In genomic region chr3:104521606-104522336, GRCh38 we compare ENCODE assay signal across 9 cellular contexts.
DNase-seq lines count a peak whose midpoint lies in the region; ATAC-seq and TF ChIP-seq lines count a peak whose summit lies in the region.
"Had no signal": no experiment of that assay in that cellular context is flagged by ENCODE, and none has a peak within 500 bp of the region (broad histone marks: within the 10 kb centered on the region; RNA-seq: fewer than 3 reads in every experiment).

No MANE protein-coding gene starts in this region.

- ATAC-seq in GM18867 (IDR thresholded peaks at IDR 0.05; ENCODE audit: unreplicated experiment) (peak; percentile 54), HG02588 (IDR thresholded peaks at IDR 0.05; ENCODE audit: unreplicated experiment) (peak; percentile 55), HG03571 (IDR thresholded peaks at IDR 0.05; ENCODE audit: unreplicated experiment) (peak; percentile 64), memory B cell (ENCODE audit: low read depth) (peak; percentile 65), omental fat pad (ENCODE audit: low FRiP score) (no peak)

- 64 to 74% methylated on average over 7 of the region's 7 CpGs for WGBS in sigmoid colon, 2 donors

- peaks cover 45% of the 10 kb centered on the region for H3K4me1 Mint-ChIP-seq in memory B cell

- peak overlapping the region; percentile 94 for H3K27ac Mint-ChIP-seq in memory B cell

- H3K27ac ChIP-seq in sigmoid colon (no peak overlapping the region), coronary artery (peak overlapping the region in 1 of 2 donors; percentile 11)
- H3K27ac ChIP-seq: neutrophil had no signal

- H3K27me3 Mint-ChIP-seq in memory B cell, result no peaks in the 10 kb centered on the region

- H3K36me3 ChIP-seq in sigmoid colon, result no peaks in the 10 kb centered on the region
- H3K36me3 ChIP-seq: neutrophil had no signal

- no peaks in the 10 kb centered on the region for H3K4me1 ChIP-seq in sigmoid colon

- TF ChIP-seq EP300 in sigmoid colon (IDR thresholded peaks at IDR 0.05), result no peak

- no peaks in the 10 kb centered on the region for H3K27me3 ChIP-seq in sigmoid colon
- H3K27me3 ChIP-seq: neutrophil had no signal

- TF ChIP-seq POLR2A in sigmoid colon (IDR thresholded peaks at IDR 0.05), result no peak

- peaks cover 6% of the 10 kb centered on the region for H3K36me3 Mint-ChIP-seq in memory B cell

- H3K4me3 ChIP-seq in sigmoid colon (no peak overlapping the region), coronary artery (no peak overlapping the region)

- H3K9me3 Mint-ChIP-seq in memory B cell, result peaks cover 3% of the 10 kb centered on the region

- intact Hi-C loops in sigmoid colon (cut with DNase I), result no loop called here

- peak overlapping the region; percentile 81 for H3K4me3 Mint-ChIP-seq in memory B cell

- no peaks in the 10 kb centered on the region for H3K9me3 ChIP-seq in sigmoid colon
- H3K9me3 ChIP-seq: neutrophil had no signal

- TF ChIP-seq CTCF in omental fat pad (IDR thresholded peaks at IDR 0.05), result no peak
- TF ChIP-seq CTCF in sigmoid colon (IDR thresholded peaks at IDR 0.05), result no peak
- no peak for TF ChIP-seq CTCF in coronary artery (IDR thresholded peaks at IDR 0.05)

- DNase-seq in memory B cell (ENCODE audit: low spot score in 2 of 2) (peak; percentile 44 to 66), NCI-H2081 treated with DMSO at 0.1 percent for 48 hours (lab: John Stamatoyannopoulos, UW) (no peak), omental fat pad (ENCODE audit: low spot score) (no peak), sigmoid colon (no peak), coronary artery (ENCODE audit: low spot score) (no peak)

Comparison
In these comparisons a context has a peak if more than half of its experiments do, and no peak if none do; other contexts are left out.
1. DNase-seq: peak in memory B cell (2 of 2); none in NCI-H2081 treated with DMSO at 0.1 percent for 48 hours (single experiment), omental fat pad (single experiment), sigmoid colon (single experiment) and coronary artery (single experiment).